Comparison of ENCODE assay signal across 8 cellular contexts in the genomic region with DNA sequence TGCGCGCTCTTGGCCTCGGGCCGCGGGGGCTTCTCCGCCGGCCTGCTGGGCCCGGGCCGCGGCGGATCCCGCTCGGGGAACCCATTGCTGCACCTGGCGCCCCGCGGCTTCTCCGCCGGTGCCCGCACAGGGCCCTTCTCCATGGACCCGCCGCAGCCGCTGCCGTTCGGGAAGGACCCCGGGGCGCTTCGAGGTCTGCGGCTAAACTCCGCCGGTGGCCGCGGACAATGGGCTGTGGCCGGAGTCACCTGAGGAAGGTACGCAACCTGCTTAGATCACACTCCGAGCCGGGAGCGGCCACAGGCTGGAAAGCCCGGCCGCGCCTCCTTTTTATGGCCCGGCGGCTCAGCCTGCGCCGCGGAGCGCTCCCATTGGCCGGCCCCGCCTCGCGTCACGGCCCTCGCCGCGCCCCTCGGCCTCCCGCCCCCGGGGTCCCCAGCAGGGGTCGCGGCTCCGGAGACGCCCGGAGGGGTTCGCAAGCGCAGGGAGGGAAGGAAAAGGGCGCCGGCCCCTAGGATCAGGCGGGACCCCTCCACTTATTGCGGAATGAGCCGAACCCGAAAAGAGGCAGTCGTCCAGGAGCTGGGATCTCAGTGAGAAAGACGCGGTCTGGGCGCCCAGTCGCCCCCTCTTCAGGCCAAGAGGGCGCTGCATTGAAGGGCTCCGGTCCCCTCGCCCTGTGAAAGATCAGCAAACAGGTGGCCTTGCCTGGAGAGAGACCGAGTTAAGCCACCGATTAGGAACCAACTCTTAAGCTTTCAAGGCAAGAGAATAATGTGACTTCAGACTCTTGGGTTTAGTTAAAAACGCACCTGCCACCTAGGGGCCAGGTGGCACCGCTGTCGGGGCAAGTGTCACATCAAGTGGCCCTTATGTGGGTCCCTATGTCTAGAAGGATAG. TPM values are rescaled to one million over a fixed set of nuclear protein-coding genes. Genes with fewer than 3 reads are reported as not detected.
DNase-seq lines count a peak whose midpoint lies in the region; TF ChIP-seq lines count a peak whose summit lies in the region.

A gene with protein sequence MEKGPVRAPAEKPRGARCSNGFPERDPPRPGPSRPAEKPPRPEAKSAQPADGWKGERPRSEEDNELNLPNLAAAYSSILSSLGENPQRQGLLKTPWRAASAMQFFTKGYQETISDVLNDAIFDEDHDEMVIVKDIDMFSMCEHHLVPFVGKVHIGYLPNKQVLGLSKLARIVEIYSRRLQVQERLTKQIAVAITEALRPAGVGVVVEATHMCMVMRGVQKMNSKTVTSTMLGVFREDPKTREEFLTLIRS (minus strand): TSS at position 306 of the 900 bp plus-strand sequence. CDS start 163 bp downstream, at position 143.

- H3K9me3 ChIP-seq in SJSA1 (replicated peaks) (no peaks in the 10 kb centered on the region), vagina (no peaks in the 10 kb centered on the region)

- H3K36me3 Mint-ChIP-seq in activated naive CD4-positive, alpha-beta T cell treated with anti-CD3 and anti-CD28 coated beads, Interleukin-2, amount 10 ng/mL, durations not matched to agents 7 days and 5 days = peaks cover 14% of the 10 kb centered on the region
- peaks cover 2% of the 10 kb centered on the region for H3K36me3 Mint-ChIP-seq in progenitor cell of endocrine pancreas (ENCODE audit: insufficient read depth)

- H3K4me1 ChIP-seq in SJSA1 (replicated peaks) (peaks cover 13% of the 10 kb centered on the region), vagina (peaks cover 7% of the 10 kb centered on the region)

- peak within 1 kb of the TSS; percentile 94 for H3K27ac Mint-ChIP-seq in activated naive CD4-positive, alpha-beta T cell treated with anti-CD3 and anti-CD28 coated beads, Interleukin-2, amount 10 ng/mL, durations not matched to agents 7 days and 5 days
- peak within 1 kb of the TSS; percentile 93 for H3K27ac Mint-ChIP-seq in progenitor cell of endocrine pancreas

- DNase-seq in GF-D8 (lab: John Stamatoyannopoulos, UW) (peak; percentile 24), H4 (ENCODE audit: low spot score) (peak; percentile 38), LNCaP clone FGC (ENCODE audit: low read depth) (peak; percentile 46), SJSA1 (ENCODE audit: low read depth in 1 of 2, low spot score in 2 of 2) (peak in 1 of 2 experiments; percentile 52), cardiac septum (ENCODE audit: low spot score) (peak; percentile 91), progenitor cell of endocrine pancreas (ENCODE audit: low spot score, unreplicated experiment) (peak; percentile 89), vagina (ENCODE audit: extremely low spot score in 2 of 2) (no peak)
- DNase-seq in activated naive CD4-positive, alpha-beta T cell treated with anti-CD3 and anti-CD28 coated beads, Interleukin-2, amount 10 ng/mL, durations not matched to agents 7 days and 5 days = peak; percentile 83

- H3K27me3 ChIP-seq in SJSA1 (replicated peaks) (peaks cover 4% of the 10 kb centered on the region; the same call in 1 of the 2 replicates), vagina (no peaks in the 10 kb centered on the region)

- H3K9me3 Mint-ChIP-seq in activated naive CD4-positive, alpha-beta T cell treated with anti-CD3 and anti-CD28 coated beads, Interleukin-2, amount 10 ng/mL, durations not matched to agents 7 days and 5 days = no peaks in the 10 kb centered on the region
- H3K9me3 Mint-ChIP-seq in progenitor cell of endocrine pancreas (ENCODE audit: low read depth) = no peaks in the 10 kb centered on the region

- TF ChIP-seq POLR2A in vagina (IDR thresholded peaks at IDR 0.05) = peak in 1 of 2 donors; percentile 56

- peak within 1 kb of the TSS; percentile 73 for H3K4me3 ChIP-seq in LNCaP clone FGC (ENCODE audit: low read depth, low read length)
- H3K4me3 ChIP-seq in SJSA1 = peak within 1 kb of the TSS; percentile 60
- H3K4me3 ChIP-seq in vagina = peak within 1 kb of the TSS; percentile 64 to 70

- H3K27me3 Mint-ChIP-seq in activated naive CD4-positive, alpha-beta T cell treated with anti-CD3 and anti-CD28 coated beads, Interleukin-2, amount 10 ng/mL, durations not matched to agents 7 days and 5 days = no peaks in the 10 kb centered on the region
- no peaks in the 10 kb centered on the region for H3K27me3 Mint-ChIP-seq in progenitor cell of endocrine pancreas

- H3K4me3 Mint-ChIP-seq in activated naive CD4-positive, alpha-beta T cell treated with anti-CD3 and anti-CD28 coated beads, Interleukin-2, amount 10 ng/mL, durations not matched to agents 7 days and 5 days = peak within 1 kb of the TSS; percentile 83
- peak within 1 kb of the TSS; percentile 87 for H3K4me3 Mint-ChIP-seq in progenitor cell of endocrine pancreas (ENCODE audit: low read depth)

- CTCF ChIA-PET in activated naive CD4-positive, alpha-beta T cell treated with anti-CD3 and anti-CD28 coated beads, Interleukin-2, amount 10 ng/mL, durations not matched to agents 7 days and 5 days (lab: Charles Lee) = interaction anchor here (0.6 to 2.2 kb wide), 8 partner anchors 9 to 129 kb away, joined by 3 to 10 read pairs (median 4); no protein-coding TSS in a partner anchor

- intact Hi-C loops in cardiac septum (cut with DNase I) = loop anchor here (5.0 to 10.0 kb wide), 2 partner anchors 35 to 152 kb away; a partner anchor contains a TSS
- intact Hi-C loops in vagina (cut with DNase I) = no loop called here

- peaks cover 51% of the 10 kb centered on the region for H3K4me1 Mint-ChIP-seq in activated naive CD4-positive, alpha-beta T cell treated with anti-CD3 and anti-CD28 coated beads, Interleukin-2, amount 10 ng/mL, durations not matched to agents 7 days and 5 days
- peaks cover 8% of the 10 kb centered on the region for H3K4me1 Mint-ChIP-seq in progenitor cell of endocrine pancreas (ENCODE audit: low read depth)

- peak; percentile 64 for TF ChIP-seq CTCF in LNCaP clone FGC (IDR thresholded peaks at IDR 0.05; ENCODE audit: control insufficient read depth, extremely low read depth, insufficient read depth)
- peak; percentile 69 for TF ChIP-seq CTCF in progenitor cell of endocrine pancreas (IDR thresholded peaks at IDR 0.05; ENCODE audit: unreplicated experiment)
- TF ChIP-seq CTCF in vagina (IDR thresholded peaks at IDR 0.05) = no peak

- H3K27ac ChIP-seq in SJSA1 = no peak within 1 kb of the TSS
- H3K27ac ChIP-seq in vagina = peak within 1 kb of the TSS; percentile 69

- peaks cover 4% of the 10 kb centered on the region for H3K36me3 ChIP-seq in SJSA1
- H3K36me3 ChIP-seq in vagina = no peaks in the 10 kb centered on the region

RNA-seq across cellular contexts. Expression of the gene that starts here (rescaled TPM):
- total RNA-seq in H4 (2014; rRNA removed; shearing (Covaris generic)) = 3.5 and 4.6 TPM in 2 replicates
- 1.8 and 2.3 TPM in 2 replicates for total RNA-seq in SJSA1 (2014; rRNA removed; shearing (Covaris generic))
- 2.6 TPM for total RNA-seq in cardiac septum
- total RNA-seq in progenitor cell of endocrine pancreas = 33.4 and 35.4 TPM in 2 replicates
- 22.1 TPM for total RNA-seq in vagina

Comparison
In these comparisons a context has a peak if more than half of its experiments do, and no peak if none do; other contexts are left out.
1. DNase-seq: peak in GF-D8 (single experiment), H4 (single experiment), LNCaP clone FGC (single experiment), activated naive CD4-positive, alpha-beta T cell treated with anti-CD3 and anti-CD28 coated beads, Interleukin-2, amount 10 ng/mL, durations not matched to agents 7 days and 5 days (single experiment), cardiac septum (single experiment) and progenitor cell of endocrine pancreas (single experiment); none in vagina (0 of 2).
2. CTCF ChIP-seq: peak in LNCaP clone FGC (single experiment) and progenitor cell of endocrine pancreas (single experiment); none in vagina (0 of 3).
3. Peak in every context shown above with its lines, with median percentiles within 50 percentile points of each other: H3K4me3 ChIP-seq.